ENCODE assay signal across 8 cellular contexts in the genomic region with DNA sequence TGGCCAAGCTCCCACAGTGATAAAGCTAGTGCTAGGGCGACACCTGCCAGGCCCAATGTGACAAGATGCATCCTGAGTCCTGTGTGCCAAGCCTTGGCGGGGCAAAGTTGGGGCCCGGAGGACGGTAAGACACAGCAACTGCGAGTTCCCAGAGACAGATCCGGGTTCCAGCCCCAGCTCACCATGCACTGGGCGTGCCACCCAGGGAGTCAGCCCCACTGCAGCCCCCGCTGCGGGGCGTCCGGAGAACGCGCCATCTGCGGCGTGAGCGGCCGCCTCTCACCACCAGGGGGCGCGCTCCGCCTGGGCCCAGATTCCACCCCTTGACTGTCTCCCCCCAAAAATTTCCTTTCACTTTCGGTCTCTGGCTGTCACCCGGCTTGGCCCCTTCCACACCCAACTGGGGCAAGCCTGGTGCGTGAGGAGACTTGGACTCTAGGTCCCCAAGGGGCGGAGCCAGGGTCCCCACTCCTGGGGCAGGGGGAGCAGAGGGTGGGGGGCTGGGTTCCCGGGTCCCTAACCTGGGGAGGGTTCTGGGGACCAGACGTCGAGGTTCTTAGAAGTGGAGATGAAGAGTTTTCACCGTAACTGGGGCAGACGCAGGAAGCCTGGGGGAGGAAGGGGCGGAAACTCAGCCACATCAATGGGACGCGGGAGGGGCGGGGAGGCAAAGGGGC. TPM values are rescaled to one million over a fixed set of nuclear protein-coding genes. Genes with fewer than 3 reads are reported as not detected.
DNase-seq lines count a peak whose midpoint lies in the region; ATAC-seq and TF ChIP-seq lines count a peak whose summit lies in the region.

Gene FLT3LG (plus strand): TSS at position 348 of the 677 bp plus-strand sequence. CDS start 425 bp downstream, outside the sequence.

- intact Hi-C loops in activated CD4-positive, alpha-beta T cell treated with anti-CD3 and anti-CD28 coated beads for 36 hours (cut with DNase I, micrococcal nuclease) = loop anchor here (1.0 to 2.0 kb wide), 10 partner anchors 13 to 389 kb away; partner anchors contain the start of genes RPL13A (in 2 of the 2), ALDH16A1 (in 1 of the 2), DKKL1 (in 1 of the 2) and RPS11 (in 1 of the 2)

- H3K4me1 Mint-ChIP-seq in activated CD4-positive, alpha-beta T cell treated with anti-CD3 and anti-CD28 coated beads for 36 hours = peaks cover 58% of the 10 kb centered on the region

- TF ChIP-seq CTCF in GM12874 (IDR thresholded peaks at IDR 0.05; ENCODE audit: insufficient read depth, low read depth, low read length) (peak; percentile 99), choroid plexus epithelial cell (conservative IDR thresholded peaks at IDR 0.05; ENCODE audit: low read depth, low read length) (peak; percentile 81)

- DNase-seq in NCI-H2107 treated with DMSO at 0.1 percent for 48 hours (lab: John Stamatoyannopoulos, UW; ENCODE audit: unreplicated experiment) (peak; percentile 82), choroid plexus epithelial cell (ENCODE audit: low read depth) (peak; percentile 76), left lobe of liver (ENCODE audit: low spot score) (peak; percentile 75)
- DNase-seq in activated CD4-positive, alpha-beta T cell treated with anti-CD3 and anti-CD28 coated beads for 36 hours = peak; percentile 94
- peak; percentile 88 for DNase-seq in stimulated activated CD4-positive, alpha-beta T cell treated with anti-CD3 and anti-CD28 coated beads, Interleukin-4, amount 100 ng/mL, for 1 hour

- peak within 1 kb of the TSS; percentile 73 for H3K4me3 Mint-ChIP-seq in activated CD4-positive, alpha-beta T cell treated with anti-CD3 and anti-CD28 coated beads for 36 hours

- POLR2A ChIA-PET in activated CD4-positive, alpha-beta T cell treated with anti-CD3 and anti-CD28 coated beads for 36 hours (lab: Charles Lee) = interaction anchor here (0.5 to 1.4 kb wide), 5 partner anchors 17 to 431 kb away, joined by 3 to 4 read pairs (median 3); no protein-coding TSS in a partner anchor

- ATAC-seq in HG02678 (IDR thresholded peaks at IDR 0.05; ENCODE audit: unreplicated experiment) (peak; percentile 62), left lobe of liver (peak; percentile 92), HG03025 (IDR thresholded peaks at IDR 0.05; ENCODE audit: low FRiP score, unreplicated experiment) (no peak)
- ATAC-seq in activated CD4-positive, alpha-beta T cell treated with anti-CD3 and anti-CD28 coated beads for 36 hours = peak; percentile 47

- H3K27me3 Mint-ChIP-seq in activated CD4-positive, alpha-beta T cell treated with anti-CD3 and anti-CD28 coated beads for 36 hours = no peaks in the 10 kb centered on the region

- CTCF ChIA-PET in activated CD4-positive, alpha-beta T cell treated with anti-CD3 and anti-CD28 coated beads for 36 hours (lab: Charles Lee) = interaction anchor here (0.8 to 2.2 kb wide), 8 partner anchors 14 to 91 kb away, joined by 3 to 7 read pairs (median 4); no protein-coding TSS in a partner anchor

- H3K27ac Mint-ChIP-seq in activated CD4-positive, alpha-beta T cell treated with anti-CD3 and anti-CD28 coated beads for 36 hours = peak within 1 kb of the TSS; percentile 84

- H3K36me3 Mint-ChIP-seq in activated CD4-positive, alpha-beta T cell treated with anti-CD3 and anti-CD28 coated beads for 36 hours (ENCODE audit: low read depth) = peaks cover 9% of the 10 kb centered on the region

- no peaks in the 10 kb centered on the region for H3K9me3 Mint-ChIP-seq in activated CD4-positive, alpha-beta T cell treated with anti-CD3 and anti-CD28 coated beads for 36 hours (ENCODE audit: low read depth)

- H3K4me3 ChIP-seq in choroid plexus epithelial cell (ENCODE audit: low read depth, low read length) = peak within 1 kb of the TSS; percentile 78

RNA-seq across cellular contexts. Expression of gene FLT3LG, which starts in this region (rescaled TPM):
- total RNA-seq in activated CD4-positive, alpha-beta T cell treated with anti-CD3 and anti-CD28 coated beads for 36 hours = 10 to 100 TPM; 38.6 to 43.2 TPM
- 2.1 TPM for total RNA-seq in left lobe of liver

Comparison
In these comparisons a context has a peak if more than half of its experiments do, and no peak if none do; other contexts are left out.
1. RNA of gene FLT3LG (total RNA-seq): 38.6 to 43.2 TPM in activated CD4-positive, alpha-beta T cell treated with anti-CD3 and anti-CD28 coated beads for 36 hours; 2.1 TPM in left lobe of liver (single experiment); every median in the first group is over 10 times any median in the second.
2. Peak in every context shown above with its lines, with median percentiles within 50 percentile points of each other: DNase-seq.